Comparison of ENCODE assay signal across 24 cellular contexts in the genomic region with DNA sequence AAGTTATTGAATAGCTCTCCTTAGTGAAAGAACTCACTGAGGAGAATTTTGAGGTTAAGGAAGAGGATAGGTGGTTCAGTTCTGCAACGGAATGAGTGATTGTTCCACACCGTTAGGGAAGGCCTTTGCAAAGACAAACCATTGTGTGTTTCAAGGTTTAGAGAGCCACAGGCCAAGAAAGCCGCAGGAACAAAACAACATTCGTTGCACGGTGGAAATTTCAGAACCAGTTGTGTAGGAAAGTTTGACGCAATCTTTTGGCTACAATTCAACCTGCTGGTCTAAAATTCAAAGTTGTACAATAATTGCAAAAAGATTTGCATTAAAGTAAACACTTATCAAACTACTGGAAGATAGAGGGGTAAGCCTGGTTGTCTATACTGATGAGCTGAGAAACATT.
"Had no signal": no experiment of that assay in that cellular context is flagged by ENCODE, and none has a peak within 500 bp of the region (broad histone marks: within the 10 kb centered on the region; RNA-seq: fewer than 3 reads in every experiment).

No MANE protein-coding gene starts in this region.

- H3K4me2 ChIP-seq: hepatocyte had no signal

- DNase-seq: activated CD8-positive, alpha-beta memory T cell treated with anti-CD3 and anti-CD28 coated beads for 24 hours; activated CD8-positive, alpha-beta memory T cell treated with anti-CD3 and anti-CD28 coated beads, Interleukin-2, amount 50 U/mL, for 48 hours; activated effector memory CD4-positive, alpha-beta T cell treated with anti-CD3 and anti-CD28 coated beads, Interleukin-2, amount 50 U/mL, for 16 hours; activated T-cell treated with anti-CD3 and anti-CD28 coated beads, Interleukin-2, amount 50 U/mL, for 48 hours; adrenal gland; dorsolateral prefrontal cortex; islet precursor cell; left colon; midbrain; nucleus accumbens; posterior cingulate gyrus; retina; stimulated activated CD4-positive, alpha-beta T cell treated with anti-CD3 and anti-CD28 coated beads, Interleukin-12 subunit alpha, Interleukin-12 subunit beta, amount 100 ng/mL, for 4 hours; stimulated activated CD4-positive, alpha-beta T cell treated with anti-CD3 and anti-CD28 coated beads, Interleukin-1b, Interleukin-23, amount 100 ng/mL, for 48 hours; stimulated activated CD8-positive, alpha-beta memory T cell treated with anti-CD3 and anti-CD28 coated beads, Interleukin-4, amount 100 ng/mL, for 48 hours; stimulated activated naive CD4-positive, alpha-beta T cell; T1000; thyroid gland had no signal

- H3K9me3 ChIP-seq: adrenal gland, thyroid gland had no signal

- FAIRE-seq: astrocyte had no signal

- ATAC-seq: activated CD4-positive, CD25-positive, alpha-beta regulatory T cell treated with anti-CD3 and anti-CD28 coated beads, Interleukin-2, amount 50 U/mL, for 24 hours; left colon had no signal

- H3K27ac Mint-ChIP-seq: activated naive CD4-positive, alpha-beta T cell treated with anti-CD3 and anti-CD28 coated beads, Interleukin-2, amount 50 U/mL, for 24 hours; nephron had no signal

- H3K27me3 Mint-ChIP-seq: activated naive CD4-positive, alpha-beta T cell treated with anti-CD3 and anti-CD28 coated beads, Interleukin-2, amount 50 U/mL, for 24 hours had no signal

- H3K4me3 ChIP-seq: adrenal gland, cardiac muscle cell, dorsolateral prefrontal cortex, hepatocyte, thyroid gland had no signal

- H3K9me3 Mint-ChIP-seq: activated naive CD4-positive, alpha-beta T cell treated with anti-CD3 and anti-CD28 coated beads, Interleukin-2, amount 50 U/mL, for 24 hours; nephron had no signal

- H3K4me1 ChIP-seq: adrenal gland had no signal

- H3K36me3 ChIP-seq: adrenal gland, cardiac muscle cell, thyroid gland had no signal

- H3K27me3 ChIP-seq: adrenal gland, cardiac muscle cell, hepatocyte, thyroid gland had no signal

- H3K27ac ChIP-seq: adrenal gland, cardiac muscle cell, dorsolateral prefrontal cortex, hepatocyte, thyroid gland had no signal

- H3K36me3 Mint-ChIP-seq: activated naive CD4-positive, alpha-beta T cell treated with anti-CD3 and anti-CD28 coated beads, Interleukin-2, amount 50 U/mL, for 24 hours had no signal

- H3K4me3 Mint-ChIP-seq: activated naive CD4-positive, alpha-beta T cell treated with anti-CD3 and anti-CD28 coated beads, Interleukin-2, amount 50 U/mL, for 24 hours; nephron had no signal

- H3K79me2 ChIP-seq: hepatocyte had no signal

- H2AFZ ChIP-seq: hepatocyte had no signal
